10 cellular contexts compared by ENCODE assay signal in the genomic region with DNA sequence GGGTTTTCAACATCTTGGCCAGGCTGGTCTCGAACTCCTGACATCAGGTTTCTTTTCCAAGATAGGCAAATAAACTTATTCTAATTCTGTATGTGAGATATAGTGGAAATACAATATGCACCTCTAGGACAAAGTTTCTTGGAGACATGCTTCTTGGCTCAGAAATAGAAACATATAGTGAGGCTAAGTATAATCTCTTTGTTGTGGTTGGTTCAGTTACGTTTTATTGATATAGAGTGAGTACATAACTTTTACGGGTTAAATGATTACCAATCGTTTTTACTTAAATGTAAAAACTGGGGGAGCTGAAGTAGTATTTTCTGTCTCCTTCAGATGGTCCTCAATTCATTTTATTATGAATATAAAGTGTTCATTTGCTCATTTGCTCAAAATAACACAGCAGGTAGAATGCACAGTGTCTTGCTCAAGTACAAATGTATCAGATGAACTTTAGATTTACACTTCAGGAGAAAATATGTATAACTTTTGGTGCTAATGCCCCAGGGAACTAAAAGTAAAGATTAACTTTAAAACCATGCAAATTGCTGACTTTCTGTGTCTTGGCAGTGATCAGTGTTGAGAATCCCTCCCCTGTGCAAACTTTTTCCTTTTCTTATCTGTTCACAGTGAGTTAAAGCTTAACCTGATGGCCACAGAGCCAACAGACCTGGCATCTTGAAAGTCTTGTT.
A peak's percentile ranks its signal among the peaks of the same experiment; 100 is the strongest.
DNase-seq lines count a peak whose midpoint lies in the region; ATAC-seq, FAIRE-seq and TF ChIP-seq lines count a peak whose summit lies in the region.
"Had no signal": no experiment of that assay in that cellular context is flagged by ENCODE, and none has a peak within 500 bp of the region (broad histone marks: within the 10 kb centered on the region; RNA-seq: fewer than 3 reads in every experiment).

No MANE protein-coding gene starts in this region.

- no peak overlapping the region for H3K27ac Mint-ChIP-seq in natural killer cell
- H3K27ac Mint-ChIP-seq: activated CD8-positive, alpha-beta memory T cell treated with anti-CD3 and anti-CD28 coated beads, Interleukin-2, amount 10 ng/mL, durations not matched to agents 7 days and 5 days had no signal

- H4K20me1 ChIP-seq in MM.1S (ENCODE audit: insufficient read depth, low read length) = peaks cover 57% of the 10 kb centered on the region

- no peaks in the 10 kb centered on the region for H3K36me3 Mint-ChIP-seq in natural killer cell

- no peak overlapping the region for H3K4me3 Mint-ChIP-seq in natural killer cell
- H3K4me3 Mint-ChIP-seq: activated CD8-positive, alpha-beta memory T cell treated with anti-CD3 and anti-CD28 coated beads, Interleukin-2, amount 10 ng/mL, durations not matched to agents 7 days and 5 days had no signal

- no peaks in the 10 kb centered on the region for H3K9me3 Mint-ChIP-seq in natural killer cell

- no peak overlapping the region for H2AFZ ChIP-seq in MM.1S (ENCODE audit: low read length)

- H3K4me1 Mint-ChIP-seq in natural killer cell = peaks cover 63 to 68% of the 10 kb centered on the region in 2 donors

- no peaks in the 10 kb centered on the region for H3K27me3 Mint-ChIP-seq in natural killer cell (ENCODE audit: low read depth in 2 of 2)
- H3K27me3 Mint-ChIP-seq: activated CD8-positive, alpha-beta memory T cell treated with anti-CD3 and anti-CD28 coated beads, Interleukin-2, amount 10 ng/mL, durations not matched to agents 7 days and 5 days had no signal

- no peaks in the 10 kb centered on the region for H3K9me2 ChIP-seq in MM.1S (replicated peaks; ENCODE audit: insufficient read depth, low read length)

- H3K27ac ChIP-seq in RWPE2 (ENCODE audit: poor library complexity, severe bottlenecking) = peak overlapping the region; percentile 15
- no peak overlapping the region for H3K27ac ChIP-seq in MM.1S (ENCODE audit: low read length)

- H3F3A ChIP-seq in MM.1S (ENCODE audit: insufficient read depth, low read length) = peaks cover 18% of the 10 kb centered on the region

- peaks cover 49% of the 10 kb centered on the region for H3K4me1 ChIP-seq in RWPE2 (ENCODE audit: insufficient read depth, poor library complexity, severe bottlenecking)
- H3K4me1 ChIP-seq in BE2C = peaks cover 20% of the 10 kb centered on the region
- peaks cover 40% of the 10 kb centered on the region for H3K4me1 ChIP-seq in MM.1S (ENCODE audit: low read length)

- no peak overlapping the region for H3K4me2 ChIP-seq in MM.1S (ENCODE audit: low read depth, low read length)

- no peak overlapping the region for H3K9ac ChIP-seq in MM.1S (ENCODE audit: low read length)

- peak; percentile 42 for ATAC-seq in GM18502 (IDR thresholded peaks at IDR 0.05; ENCODE audit: poor library complexity, unreplicated experiment)
- peak; percentile 72 for ATAC-seq in GM21825 (IDR thresholded peaks at IDR 0.05; ENCODE audit: unreplicated experiment)
- no peak for ATAC-seq in RWPE2 (ENCODE audit: low read depth)
- ATAC-seq in natural killer cell = no peak
- ATAC-seq: activated CD8-positive, alpha-beta memory T cell treated with anti-CD3 and anti-CD28 coated beads, Interleukin-2, amount 10 ng/mL, durations not matched to agents 7 days and 5 days had no signal

- intact Hi-C loops in natural killer cell (cut with micrococcal nuclease) = no loop called here

- TF ChIP-seq CTCF in RWPE2 (IDR thresholded peaks at IDR 0.05; ENCODE audit: poor library complexity, severe bottlenecking) (no peak), BE2C (IDR thresholded peaks at IDR 0.05; ENCODE audit: low read depth, low read length) (no peak), natural killer cell (IDR thresholded peaks at IDR 0.05) (no peak), MM.1S (IDR thresholded peaks at IDR 0.05; ENCODE audit: low read length) (no peak)

- FAIRE-seq in frontal cortex (lab: Jason Lieb, UNC) = no peak

- no peak for DNase-seq in RWPE2 (ENCODE audit: low spot score)
- peak; percentile 56 for DNase-seq in mucosa of gallbladder (ENCODE audit: low spot score)
- no peak for DNase-seq in BE2C
- no peak for DNase-seq in natural killer cell
- DNase-seq in MM.1S = no peak
- no peak for DNase-seq in frontal cortex (ENCODE audit: low spot score in 2 of 2)
- DNase-seq: activated CD8-positive, alpha-beta memory T cell treated with anti-CD3 and anti-CD28 coated beads, Interleukin-2, amount 10 ng/mL, durations not matched to agents 7 days and 5 days; NCI-H1436 treated with DMSO at 0.1 percent for 48 hours had no signal

- H3K4me3 ChIP-seq in RWPE2 (ENCODE audit: severe bottlenecking) (no peak overlapping the region), BE2C (ENCODE audit: low read depth, low read length) (no peak overlapping the region), MM.1S (ENCODE audit: low read length) (no peak overlapping the region)

- H3K36me3 ChIP-seq in RWPE2 (ENCODE audit: low read depth) (no peaks in the 10 kb centered on the region), BE2C (no peaks in the 10 kb centered on the region; the same call in 1 of the 2 replicates), MM.1S (replicated peaks; ENCODE audit: insufficient read depth, low read length) (no peaks in the 10 kb centered on the region)

- no peaks in the 10 kb centered on the region for H3K9me3 ChIP-seq in RWPE2 (ENCODE audit: severe bottlenecking)
- no peaks in the 10 kb centered on the region for H3K9me3 ChIP-seq in BE2C
- H3K9me3 ChIP-seq in MM.1S (replicated peaks; ENCODE audit: insufficient read depth, low read length) = no peaks in the 10 kb centered on the region

- H3K27me3 ChIP-seq in RWPE2 (ENCODE audit: insufficient read depth, poor library complexity, severe bottlenecking) (no peaks in the 10 kb centered on the region), BE2C (no peaks in the 10 kb centered on the region), MM.1S (replicated peaks; ENCODE audit: insufficient read depth, low read length) (no peaks in the 10 kb centered on the region)

- peaks cover 100% of the 10 kb centered on the region for H3K79me2 ChIP-seq in MM.1S (ENCODE audit: low read length)

Comparison
In these comparisons a context has a peak if more than half of its experiments do, and no peak if none do; other contexts are left out.
1. ATAC-seq: peak in GM18502 (single experiment) and GM21825 (single experiment); none in RWPE2 (single experiment) and natural killer cell (0 of 3).